Comparison of ENCODE assay signal across 18 cellular contexts in the genomic region with DNA sequence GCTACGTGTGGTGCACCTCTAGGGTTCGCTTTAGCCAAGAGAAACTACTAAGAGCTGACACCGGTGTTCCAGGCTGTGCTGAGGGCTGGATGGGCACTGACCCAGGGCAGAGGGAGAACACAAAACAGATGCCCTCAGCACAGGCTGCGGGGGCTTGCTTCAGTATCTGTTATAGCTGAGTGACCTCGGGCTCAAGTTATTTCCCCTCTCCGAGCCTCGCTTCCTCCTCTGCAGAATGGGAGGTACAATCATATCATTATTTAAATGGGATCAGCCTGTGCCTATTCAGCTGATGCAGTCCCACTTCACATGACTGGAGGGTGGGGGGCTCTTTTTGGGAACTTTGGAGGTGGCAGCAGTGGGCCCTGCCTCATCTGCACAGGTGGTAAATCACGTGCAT.
"Had no signal": no experiment of that assay in that cellular context is flagged by ENCODE, and none has a peak within 500 bp of the region (broad histone marks: within the 10 kb centered on the region; RNA-seq: fewer than 3 reads in every experiment).

No MANE protein-coding gene starts in this region.

- H3K4me1 ChIP-seq: gastrocnemius medialis, right atrium auricular region, transverse colon had no signal

- H3K27ac Mint-ChIP-seq: effector memory CD8-positive, alpha-beta T cell; naive thymus-derived CD4-positive, alpha-beta T cell; stimulated activated effector memory CD8-positive, alpha-beta T cell treated with anti-CD3 and anti-CD28 coated beads, Interleukin-12 subunit alpha, Interleukin-12 subunit beta, amount 100 ng/mL, for 72 hours had no signal

- H3K36me3 Mint-ChIP-seq: naive thymus-derived CD4-positive, alpha-beta T cell; stimulated activated effector memory CD8-positive, alpha-beta T cell treated with anti-CD3 and anti-CD28 coated beads, Interleukin-12 subunit alpha, Interleukin-12 subunit beta, amount 100 ng/mL, for 72 hours had no signal

- H3K9me3 ChIP-seq: esophagus muscularis mucosa, gastrocnemius medialis, right atrium auricular region, thoracic aorta, transverse colon had no signal

- H3K27me3 ChIP-seq: esophagus muscularis mucosa, gastrocnemius medialis, right atrium auricular region, transverse colon had no signal

- H3K4me1 Mint-ChIP-seq: stimulated activated effector memory CD8-positive, alpha-beta T cell treated with anti-CD3 and anti-CD28 coated beads, Interleukin-12 subunit alpha, Interleukin-12 subunit beta, amount 100 ng/mL, for 72 hours; stimulated activated naive CD8-positive, alpha-beta T cell treated with anti-CD3 and anti-CD28 coated beads, Interleukin-15, amount 100 ng/mL, for 72 hours had no signal

- H3K4me3 ChIP-seq: esophagus muscularis mucosa, gastrocnemius medialis, lung, right atrium auricular region, thoracic aorta, transverse colon had no signal

- H3K36me3 ChIP-seq: esophagus muscularis mucosa, gastrocnemius medialis, right atrium auricular region, thoracic aorta, transverse colon had no signal

- H3K9me3 Mint-ChIP-seq: stimulated activated naive CD8-positive, alpha-beta T cell treated with anti-CD3 and anti-CD28 coated beads, Interleukin-15, amount 100 ng/mL, for 72 hours had no signal

- DNase-seq: effector memory CD8-positive, alpha-beta T cell; gastrocnemius medialis; glutamatergic neuron; islet precursor cell; left ventricle myocardium superior; mesendoderm; naive thymus-derived CD4-positive, alpha-beta T cell; small intestine; stimulated activated CD4-positive, alpha-beta T cell treated with anti-CD3 and anti-CD28 coated beads, Interleukin-4, amount 100 ng/mL, for 1 hour; stimulated activated CD8-positive, alpha-beta memory T cell treated with anti-CD3 and anti-CD28 coated beads, Interleukin-4, amount 100 ng/mL, for 48 hours; stimulated activated naive CD8-positive, alpha-beta T cell treated with anti-CD3 and anti-CD28 coated beads, Interleukin-15, amount 100 ng/mL, for 72 hours; transverse colon had no signal

- ATAC-seq: effector memory CD8-positive, alpha-beta T cell; gastrocnemius medialis; left ventricle myocardium superior; naive thymus-derived CD4-positive, alpha-beta T cell; stimulated activated effector memory CD8-positive, alpha-beta T cell treated with anti-CD3 and anti-CD28 coated beads, Interleukin-12 subunit alpha, Interleukin-12 subunit beta, amount 100 ng/mL, for 72 hours; stimulated activated naive CD8-positive, alpha-beta T cell treated with anti-CD3 and anti-CD28 coated beads, Interleukin-15, amount 100 ng/mL, for 72 hours had no signal

- H3K4me3 Mint-ChIP-seq: effector memory CD8-positive, alpha-beta T cell; naive thymus-derived CD4-positive, alpha-beta T cell; stimulated activated effector memory CD8-positive, alpha-beta T cell treated with anti-CD3 and anti-CD28 coated beads, Interleukin-12 subunit alpha, Interleukin-12 subunit beta, amount 100 ng/mL, for 72 hours; stimulated activated naive CD8-positive, alpha-beta T cell treated with anti-CD3 and anti-CD28 coated beads, Interleukin-15, amount 100 ng/mL, for 72 hours had no signal

- H3K27ac ChIP-seq: epithelial cell of prostate, esophagus muscularis mucosa, gastrocnemius medialis, right atrium auricular region, thoracic aorta, transverse colon had no signal
